ENCODE assay signal across 17 cellular contexts in genomic region chr2:69777778-69778089, GRCh38. TPM values are rescaled to one million over a fixed set of nuclear protein-coding genes. Genes with fewer than 3 reads are reported as not detected.
DNase-seq lines count a peak whose midpoint lies in the region; ATAC-seq and TF ChIP-seq lines count a peak whose summit lies in the region.
"Had no signal": no experiment of that assay in that cellular context is flagged by ENCODE, and none has a peak within 500 bp of the region (broad histone marks: within the 10 kb centered on the region; RNA-seq: fewer than 3 reads in every experiment).

No MANE protein-coding gene starts in this region.

- no peaks in the 10 kb centered on the region for H4K20me1 ChIP-seq in H9 (ENCODE audit: control insufficient read depth, insufficient read depth, insufficient read length)

- DNase-seq in H9 (no peak), WTC11 (ENCODE audit: low spot score) (no peak), stomach (no peak)
- DNase-seq in activated naive CD8-positive, alpha-beta T cell treated with anti-CD3 and anti-CD28 coated beads for 36 hours = no peak
- no peak for DNase-seq in activated T-cell treated with anti-CD3 and anti-CD28 coated beads, Interleukin-2, amount 50 U/mL, for 24 hours
- DNase-seq: DMS 273 treated with DMSO at 0.1 percent for 48 hours, GDM1, NCI-H1048, NCI-H1436 treated with DMSO at 0.1 percent for 48 hours, NCI-H2029 treated with DMSO at 0.1 percent for 48 hours, NCI-H2171 treated with DMSO at 0.1 percent for 48 hours, NCI-H774 had no signal

- no peaks in the 10 kb centered on the region for H3K27me3 Mint-ChIP-seq in H9 (ENCODE audit: low read depth)
- H3K27me3 Mint-ChIP-seq in WTC11 (ENCODE audit: low read depth) = no peaks in the 10 kb centered on the region
- H3K27me3 Mint-ChIP-seq in activated naive CD8-positive, alpha-beta T cell treated with anti-CD3 and anti-CD28 coated beads for 36 hours = no peaks in the 10 kb centered on the region
- no peaks in the 10 kb centered on the region for H3K27me3 Mint-ChIP-seq in activated T-cell treated with anti-CD3 and anti-CD28 coated beads, Interleukin-2, amount 50 U/mL, for 24 hours

- no peak overlapping the region for H2BK20ac ChIP-seq in H9 (ENCODE audit: low read depth, low read length, poor library complexity, severe bottlenecking)

- no peak for TF ChIP-seq EP300 in stomach (IDR thresholded peaks at IDR 0.05)

- H3K9ac ChIP-seq in H9 (ENCODE audit: extremely low read depth, insufficient read length, low read length) = no peak overlapping the region
- H3K9ac ChIP-seq: KMS-11 had no signal

- no peak overlapping the region for H3K4me2 ChIP-seq in H9 (ENCODE audit: insufficient read depth, insufficient read length, low read length)
- H3K4me2 ChIP-seq: KMS-11 had no signal

- CTCF ChIA-PET in WTC11 (lab: Charles Lee) = interaction anchor here (1.1 to 4.5 kb wide), 2 partner anchors 39 to 53 kb away, joined by 5 to 21 read pairs; no protein-coding TSS in a partner anchor

- no peak overlapping the region for H4K8ac ChIP-seq in H9 (replicated peaks; ENCODE audit: insufficient read length, low read depth, low read length)

- H2BK5ac ChIP-seq in H9 (ENCODE audit: insufficient read length, low read length) = no peak overlapping the region

- ATAC-seq in WTC11 = peak; percentile 46
- ATAC-seq in HG03159 (IDR thresholded peaks at IDR 0.05; ENCODE audit: unreplicated experiment) = no peak
- ATAC-seq: GM12878 had no signal

- H3T11ph ChIP-seq in H9 (ENCODE audit: low read length) = no peak overlapping the region

- H3K27me3 ChIP-seq in H9 (ENCODE audit: insufficient read depth, low read length) (no peaks in the 10 kb centered on the region), stomach (no peaks in the 10 kb centered on the region)

- H4K5ac ChIP-seq in H9 (ENCODE audit: insufficient read length, low read depth, low read length) = no peak overlapping the region

- H3K36me3 ChIP-seq in stomach = peaks cover 0 to under 1% (median 0%) of the 10 kb centered on the region in 4 donors

- H3K9me3 Mint-ChIP-seq in H9 = peaks cover 11 to 13% of the 10 kb centered on the region in 2 experiments
- H3K9me3 Mint-ChIP-seq in WTC11 = peaks cover 12% of the 10 kb centered on the region
- H3K9me3 Mint-ChIP-seq in activated naive CD8-positive, alpha-beta T cell treated with anti-CD3 and anti-CD28 coated beads for 36 hours = peaks cover 3% of the 10 kb centered on the region
- no peaks in the 10 kb centered on the region for H3K9me3 Mint-ChIP-seq in activated T-cell treated with anti-CD3 and anti-CD28 coated beads, Interleukin-2, amount 50 U/mL, for 24 hours

- H2BK12ac ChIP-seq in H9 (ENCODE audit: insufficient read length, low read depth, low read length) = no peak overlapping the region

- no peak overlapping the region for H3K4ac ChIP-seq in H9 (ENCODE audit: low read depth, low read length)

- no peak overlapping the region for H2AK5ac ChIP-seq in H9 (ENCODE audit: insufficient read length, low read length)

- H3K4me1 ChIP-seq in H9 (ENCODE audit: insufficient read depth, low read length) = peaks cover 15% of the 10 kb centered on the region
- H3K4me1 ChIP-seq in stomach = peaks cover 54 to 91% (median 78%) of the 10 kb centered on the region in 4 donors

- H2BK120ac ChIP-seq in H9 (ENCODE audit: low read depth, low read length, poor library complexity, severe bottlenecking) = no peak overlapping the region

- H3K36me3 Mint-ChIP-seq in H9 (ENCODE audit: insufficient read depth in 1 of 3, low read depth in 3 of 3) = peaks cover 2 to 12% (median 2%) of the 10 kb centered on the region in 3 experiments; a peak in 4 of 7 replicates
- peaks cover 9% of the 10 kb centered on the region for H3K36me3 Mint-ChIP-seq in WTC11
- H3K36me3 Mint-ChIP-seq in activated naive CD8-positive, alpha-beta T cell treated with anti-CD3 and anti-CD28 coated beads for 36 hours = peaks cover 2% of the 10 kb centered on the region
- no peaks in the 10 kb centered on the region for H3K36me3 Mint-ChIP-seq in activated T-cell treated with anti-CD3 and anti-CD28 coated beads, Interleukin-2, amount 50 U/mL, for 24 hours (ENCODE audit: low read depth)

- H3K4me3 Mint-ChIP-seq in H9 = peak overlapping the region in 1 of 2 experiments; percentile 3; a peak in 1 of 5 replicates
- H3K4me3 Mint-ChIP-seq in WTC11 = peak overlapping the region; percentile 31; the same call in 1 of the 2 replicates
- no peak overlapping the region for H3K4me3 Mint-ChIP-seq in activated naive CD8-positive, alpha-beta T cell treated with anti-CD3 and anti-CD28 coated beads for 36 hours
- no peak overlapping the region for H3K4me3 Mint-ChIP-seq in activated T-cell treated with anti-CD3 and anti-CD28 coated beads, Interleukin-2, amount 50 U/mL, for 24 hours

- intact Hi-C loops in stomach (cut with DNase I; ENCODE audit: low total_unique reads) = no loop called here

- TF ChIP-seq POLR2A in stomach (IDR thresholded peaks at IDR 0.05) = no peak

- no CpG with 5 or more reads among the region's 4 CpGs for WGBS in H9 (ENCODE audit: extremely low coverage, insufficient read length, low lambda C conversion rate)
- 81 to 92% (median 85%) methylated on average over 4 of the region's 4 CpGs for WGBS in stomach, 5 donors

- H3K4me3 ChIP-seq in iPS-18c (ENCODE audit: insufficient read depth, low read depth, low read length) (0 out of 2 replicates have a peak overlapping the region, but pooled peaks have one; percentile 2), stomach (no peak overlapping the region)
- H3K4me3 ChIP-seq: GM12878 had no signal

- H3K4me1 Mint-ChIP-seq in H9 (peaks cover 41 to 65% of the 10 kb centered on the region in 2 experiments), WTC11 (peaks cover 64% of the 10 kb centered on the region)
- H3K4me1 Mint-ChIP-seq in activated naive CD8-positive, alpha-beta T cell treated with anti-CD3 and anti-CD28 coated beads for 36 hours = peaks cover 33% of the 10 kb centered on the region
- peaks cover 43% of the 10 kb centered on the region for H3K4me1 Mint-ChIP-seq in activated T-cell treated with anti-CD3 and anti-CD28 coated beads, Interleukin-2, amount 50 U/mL, for 24 hours (ENCODE audit: low read depth)

- no peak overlapping the region for H3K23ac ChIP-seq in H9 (ENCODE audit: insufficient read length, low read depth, low read length)

- H3K56ac ChIP-seq in H9 (ENCODE audit: insufficient read length, low read depth, low read length) = no peak overlapping the region

- no peak for TF ChIP-seq CTCF in H9 (conservative IDR thresholded peaks at IDR 0.05)
- no peak for TF ChIP-seq CTCF in WTC11 (IDR thresholded peaks at IDR 0.05)
- no peak for TF ChIP-seq CTCF in stomach (IDR thresholded peaks at IDR 0.05)

- no peak overlapping the region for H3K27ac ChIP-seq in H9 (ENCODE audit: insufficient read length, low read depth, low read length)
- H3K27ac ChIP-seq in stomach = peak overlapping the region; percentile 65 to 85 (median 72)
- H3K27ac ChIP-seq: C4-2B, KMS-11 had no signal

- H3K27ac Mint-ChIP-seq in H9 (peak overlapping the region; percentile 69 to 95 (median 70); a peak in 4 of 7 replicates), WTC11 (peak overlapping the region; percentile 84)
- H3K27ac Mint-ChIP-seq in activated naive CD8-positive, alpha-beta T cell treated with anti-CD3 and anti-CD28 coated beads for 36 hours = no peak overlapping the region
- no peak overlapping the region for H3K27ac Mint-ChIP-seq in activated T-cell treated with anti-CD3 and anti-CD28 coated beads, Interleukin-2, amount 50 U/mL, for 24 hours

- H3K9me3 ChIP-seq in H9 (ENCODE audit: control insufficient read depth, low read depth, low read length) (no peaks in the 10 kb centered on the region), iPS-18c (ENCODE audit: control insufficient read depth, insufficient read depth, low read length) (peaks cover 2% of the 10 kb centered on the region), stomach (no peaks in the 10 kb centered on the region)

- no peaks in the 10 kb centered on the region for H3K79me2 ChIP-seq in H9 (ENCODE audit: insufficient read depth, low read length)

- no peak overlapping the region for H4K91ac ChIP-seq in H9 (ENCODE audit: insufficient read length, low read depth, low read length)

- no peak overlapping the region for H2BK15ac ChIP-seq in H9 (ENCODE audit: low read depth, low read length)

- H3K18ac ChIP-seq in H9 (ENCODE audit: insufficient read length, low read depth, low read length) = peak overlapping the region; percentile 7

- POLR2A ChIA-PET in WTC11 (lab: Charles Lee) = no interaction called here

- H3K23me2 ChIP-seq in H9 (ENCODE audit: insufficient read length, low read depth, low read length, poor library complexity, severe bottlenecking) = no peaks in the 10 kb centered on the region

- no peak overlapping the region for H3K14ac ChIP-seq in H9 (ENCODE audit: insufficient read depth, low read length)

- no peaks in the 10 kb centered on the region for H3K79me1 ChIP-seq in H9 (ENCODE audit: insufficient read depth, low read depth, low read length, poor library complexity, severe bottlenecking)

- no peak overlapping the region for H2AFZ ChIP-seq in H9 (ENCODE audit: low read length)

TF ChIP-seq in WTC11, 78 proteins besides CTCF, POLR2A, EP300 and RAD21:
- TF ChIP-seq FOXK1 (CRISPR knock-in tag; IDR thresholded peaks at IDR 0.05) (peak; percentile 2; the same call in 1 of the 2 replicates), MAX (CRISPR knock-in tag; IDR thresholded peaks at IDR 0.05) (0 out of 2 replicates have a peak, but pooled peaks have one; percentile 30), MXD4 (CRISPR knock-in tag; IDR thresholded peaks at IDR 0.05; ENCODE audit: borderline replicate concordance) (no peak)

RNA-seq across cellular contexts. Expression of gene ANXA4, which starts 35.8 kb away (rescaled TPM):
- total RNA-seq in H9 (2021) = 14.3 and 14.4 TPM in 2 replicates
- total RNA-seq in WTC11 (2021) = 9.5 to 13.6 TPM (median 12.3 TPM) in 3 replicates
- 100 to 1,000 TPM in 2 of 5 donors, 10 to 100 TPM in 3; 40.8 to 193 (median 58.4) TPM for total RNA-seq in stomach
- polyA plus RNA-seq in stomach = 100 to 1,000 TPM in 1 of 3 donors, 10 to 100 TPM in 2; 67.3 to 113 (median 94.3) TPM
- 10 to 100 TPM; 15.2 to 15.6 TPM for total RNA-seq in activated naive CD8-positive, alpha-beta T cell treated with anti-CD3 and anti-CD28 coated beads for 36 hours

RNA-seq across cellular contexts. Expression of gene GMCL1, which starts 51.7 kb away (rescaled TPM):
- total RNA-seq in H9 (2021) (18.6 and 20.6 TPM in 2 replicates), WTC11 (2021) (17.2 to 21.6 TPM (median 20.5 TPM) in 3 replicates), stomach (10 to 100 TPM in 2 of 5 donors, 1 to 10 TPM in 3; 1.2 to 23.1 (median 4.9) TPM)
- 1 to 10 TPM; 4.7 to 7.9 (median 7.0) TPM for polyA plus RNA-seq in stomach
- 10 to 100 TPM; 14.2 to 16.1 TPM for total RNA-seq in activated naive CD8-positive, alpha-beta T cell treated with anti-CD3 and anti-CD28 coated beads for 36 hours

Comparison
In these comparisons a context has a peak if more than half of its experiments do, and no peak if none do; other contexts are left out.
1. H3K27ac Mint-ChIP-seq: peak in H9 (3 of 3) and WTC11 (single experiment); none in activated naive CD8-positive, alpha-beta T cell treated with anti-CD3 and anti-CD28 coated beads for 36 hours (single experiment) and activated T-cell treated with anti-CD3 and anti-CD28 coated beads, Interleukin-2, amount 50 U/mL, for 24 hours (single experiment).